Comparison of ENCODE assay signal across 8 cellular contexts in the genomic region with DNA sequence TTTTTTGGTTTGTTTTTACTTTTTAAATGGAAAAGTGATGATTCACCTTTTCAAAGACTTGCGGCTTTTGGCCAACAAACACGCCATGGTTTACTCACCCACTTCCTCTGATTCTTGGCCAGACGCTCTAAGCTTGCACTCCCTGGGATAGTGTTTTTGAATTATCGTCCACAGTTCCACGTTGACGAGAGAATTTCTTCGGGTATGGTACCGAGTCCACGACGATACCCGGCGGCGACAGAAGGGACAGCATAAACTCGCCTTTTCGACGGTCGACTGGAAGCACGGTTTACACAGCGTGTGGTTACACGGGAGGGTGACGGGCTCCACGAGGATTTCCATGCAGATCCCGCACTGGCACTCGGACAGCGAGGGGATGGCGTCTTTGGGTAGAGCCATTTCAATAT. TPM values are rescaled to one million over a fixed set of nuclear protein-coding genes. Genes with fewer than 3 reads are reported as not detected.
DNase-seq lines count a peak whose midpoint lies in the region; ATAC-seq and TF ChIP-seq lines count a peak whose summit lies in the region.

No MANE protein-coding gene starts in this region.

- peaks cover 40% of the 10 kb centered on the region for H3K36me3 Mint-ChIP-seq in activated naive CD8-positive, alpha-beta T cell treated with anti-CD3 and anti-CD28 coated beads for 36 hours
- H3K36me3 Mint-ChIP-seq in osteocyte (ENCODE audit: unreplicated experiment) (peaks cover under 1% of the 10 kb centered on the region), type B pancreatic cell (peaks cover 16% of the 10 kb centered on the region)

- peak overlapping the region; percentile 100 for H3K4me3 Mint-ChIP-seq in activated naive CD8-positive, alpha-beta T cell treated with anti-CD3 and anti-CD28 coated beads for 36 hours
- H3K4me3 Mint-ChIP-seq in osteocyte (ENCODE audit: unreplicated experiment) = peak overlapping the region; percentile 98
- H3K4me3 Mint-ChIP-seq in type B pancreatic cell = peak overlapping the region; percentile 100

- H3K4me1 Mint-ChIP-seq in activated naive CD8-positive, alpha-beta T cell treated with anti-CD3 and anti-CD28 coated beads for 36 hours = peaks cover 31% of the 10 kb centered on the region
- H3K4me1 Mint-ChIP-seq in osteocyte (ENCODE audit: unreplicated experiment) (peaks cover 26% of the 10 kb centered on the region), type B pancreatic cell (ENCODE audit: unreplicated experiment) (peaks cover 22% of the 10 kb centered on the region)

- H3K4me3 ChIP-seq in HL-60 (replicated peaks; ENCODE audit: insufficient read depth, low read length) = peak overlapping the region; percentile 57

- H3K9me3 Mint-ChIP-seq in activated naive CD8-positive, alpha-beta T cell treated with anti-CD3 and anti-CD28 coated beads for 36 hours = peaks cover 6% of the 10 kb centered on the region
- H3K9me3 Mint-ChIP-seq in osteocyte (ENCODE audit: unreplicated experiment) (peaks cover 3% of the 10 kb centered on the region), type B pancreatic cell (no peaks in the 10 kb centered on the region)

- peak overlapping the region; percentile 85 for H3K27ac ChIP-seq in HL-60 (replicated peaks)

- DNase-seq in AG08395 (ENCODE audit: low spot score) (peak; percentile 86), HL-60 (ENCODE audit: low read depth in 1 of 2, low spot score in 1 of 2) (peak; percentile 45 to 65), head of caudate nucleus (peak in 38 of 42 donors; percentile 13 to 66 (median 37)), osteocyte (ENCODE audit: extremely low spot score, unreplicated experiment) (no peak), type B pancreatic cell (ENCODE audit: extremely low spot score, unreplicated experiment) (no peak)
- peak; percentile 66 for DNase-seq in activated naive CD8-positive, alpha-beta T cell treated with anti-CD3 and anti-CD28 coated beads for 36 hours

- TF ChIP-seq CTCF in HL-60 (IDR thresholded peaks at IDR 0.05; ENCODE audit: insufficient read depth, low read length) = no peak
- TF ChIP-seq CTCF in osteocyte (IDR thresholded peaks at IDR 0.05) = no peak
- no peak for TF ChIP-seq CTCF in type B pancreatic cell (conservative IDR thresholded peaks at IDR 0.05)

- no peaks in the 10 kb centered on the region for H3K27me3 Mint-ChIP-seq in activated naive CD8-positive, alpha-beta T cell treated with anti-CD3 and anti-CD28 coated beads for 36 hours
- no peaks in the 10 kb centered on the region for H3K27me3 Mint-ChIP-seq in osteocyte (ENCODE audit: unreplicated experiment)
- H3K27me3 Mint-ChIP-seq in type B pancreatic cell = peaks cover 3% of the 10 kb centered on the region

- intact Hi-C loops in head of caudate nucleus (cut with DNase I) = loop anchor here (5.0 to 10.0 kb wide), 3 partner anchors 70 to 248 kb away; partner anchors contain the start of genes DYNLT2B and UBXN7

- peak overlapping the region; percentile 100 for H3K27ac Mint-ChIP-seq in activated naive CD8-positive, alpha-beta T cell treated with anti-CD3 and anti-CD28 coated beads for 36 hours
- H3K27ac Mint-ChIP-seq in osteocyte (ENCODE audit: unreplicated experiment) (peak overlapping the region; percentile 97), type B pancreatic cell (peak overlapping the region; percentile 97)

- peak; percentile 21 for ATAC-seq in GM18907 (IDR thresholded peaks at IDR 0.05; ENCODE audit: unreplicated experiment)
- ATAC-seq in SK-N-SH treated with all-trans-retinoic acid at 6 μM for 48 hours = peak; percentile 55

- no peaks in the 10 kb centered on the region for H3K27me3 ChIP-seq in HL-60 (ENCODE audit: insufficient read depth, poor library complexity, severe bottlenecking)

TF ChIP-seq in SK-N-SH treated with all-trans-retinoic acid at 6 μM for 48 hours, 23 proteins besides CTCF, POLR2A, EP300 and RAD21:
- TF ChIP-seq ZC3H10 (CRISPR knock-in tag; IDR thresholded peaks at IDR 0.05) = no peak
- 0 out of 2 replicates have a peak, but pooled peaks have one; percentile 15 for TF ChIP-seq ESRRG (CRISPR knock-in tag; IDR thresholded peaks at IDR 0.05)
- no peak for TF ChIP-seq ZNF70 (CRISPR knock-in tag; IDR thresholded peaks at IDR 0.05)
- TF ChIP-seq CREB5 (CRISPR knock-in tag; IDR thresholded peaks at IDR 0.05; ENCODE audit: low read depth) = no peak
- no peak for TF ChIP-seq ZNF8 (CRISPR knock-in tag; IDR thresholded peaks at IDR 0.05)

RNA-seq across cellular contexts. Expression of gene RNF168, which starts 0.8 kb away (rescaled TPM):
- total RNA-seq in activated naive CD8-positive, alpha-beta T cell treated with anti-CD3 and anti-CD28 coated beads for 36 hours = 10 to 100 TPM; 24.5 to 27.1 TPM
- total RNA-seq in osteocyte = 17.2 and 19.8 TPM in 2 replicates
- total RNA-seq in type B pancreatic cell (ENCODE audit: low replicate concordance) = 21.2 and 23.5 TPM in 2 replicates

RNA-seq across cellular contexts. Expression of gene SMCO1, which starts 12.4 kb away (rescaled TPM):
- total RNA-seq in activated naive CD8-positive, alpha-beta T cell treated with anti-CD3 and anti-CD28 coated beads for 36 hours = not detected
- not detected in 2 replicates for total RNA-seq in osteocyte
- total RNA-seq in type B pancreatic cell (ENCODE audit: low replicate concordance) = not detected in 2 replicates

Comparison
In these comparisons a context has a peak if more than half of its experiments do, and no peak if none do; other contexts are left out.
1. DNase-seq: peak in AG08395 (single experiment), HL-60 (2 of 2), activated naive CD8-positive, alpha-beta T cell treated with anti-CD3 and anti-CD28 coated beads for 36 hours (single experiment) and head of caudate nucleus (38 of 42); none in osteocyte (single experiment) and type B pancreatic cell (single experiment).
2. Peak in every context shown above with its lines, with median percentiles within 50 percentile points of each other: H3K27ac Mint-ChIP-seq and H3K4me3 Mint-ChIP-seq.